ENCODE assay signal across 14 cellular contexts in the genomic region with DNA sequence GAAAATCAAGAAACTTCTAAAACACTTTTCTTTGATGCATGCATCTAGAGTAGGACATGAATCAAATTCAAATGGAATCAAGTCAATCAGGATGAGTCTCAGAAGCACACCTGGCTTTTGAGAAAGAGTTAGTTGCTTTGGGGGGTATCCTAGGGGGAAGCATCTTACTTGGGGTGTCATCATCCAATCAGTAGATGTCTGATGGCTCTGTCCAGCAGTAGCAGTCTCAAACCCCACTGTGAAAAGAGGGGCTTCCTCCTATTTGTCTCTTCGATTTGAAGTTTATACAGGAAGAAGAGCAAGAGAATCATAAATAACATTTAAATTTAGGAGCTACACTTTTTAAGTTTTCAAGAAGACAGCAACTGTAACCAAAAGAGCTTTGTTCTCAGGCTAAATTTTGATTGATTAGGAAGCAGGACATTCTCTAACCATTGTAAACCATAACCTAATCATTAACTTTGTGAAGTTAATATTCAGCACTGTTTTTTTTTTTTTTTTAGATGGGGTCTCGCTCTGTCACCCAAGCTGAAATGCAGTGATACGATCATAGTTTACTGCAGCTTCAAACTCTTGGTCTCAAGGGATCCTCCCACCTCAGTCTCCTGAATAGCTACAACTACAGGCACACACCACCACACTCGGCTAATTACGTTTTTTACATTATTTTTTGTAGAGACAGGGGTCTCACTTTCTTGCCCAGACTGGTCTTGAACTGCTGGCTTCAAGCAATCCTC.
DNase-seq lines count a peak whose midpoint lies in the region; ATAC-seq and TF ChIP-seq lines count a peak whose summit lies in the region.
"Had no signal": no experiment of that assay in that cellular context is flagged by ENCODE, and none has a peak within 500 bp of the region (broad histone marks: within the 10 kb centered on the region; RNA-seq: fewer than 3 reads in every experiment).

No MANE protein-coding gene starts in this region.

- H3K4me3 Mint-ChIP-seq in activated B cell treated with CpG ODN at 0.5 μM for 24 hours: no peak overlapping the region
- H3K4me3 Mint-ChIP-seq: memory B cell had no signal

- no peak overlapping the region for H3K27ac Mint-ChIP-seq in activated B cell treated with CpG ODN at 0.5 μM for 24 hours
- H3K27ac Mint-ChIP-seq: IgD-negative memory B cell, memory B cell had no signal

- POLR2A ChIA-PET in activated B cell treated with CpG ODN at 0.5 μM for 24 hours (lab: Charles Lee): interaction anchor here (1.1 kb wide), 1 partner anchor 70 kb away, joined by 3 read pairs; no protein-coding TSS in a partner anchor

- intact Hi-C loops in activated B cell treated with CpG ODN at 0.5 μM for 24 hours (cut with micrococcal nuclease): no loop called here

- CTCF ChIA-PET in activated B cell treated with CpG ODN at 0.5 μM for 24 hours (lab: Charles Lee): no interaction called here

- no peaks in the 10 kb centered on the region for H3K27me3 Mint-ChIP-seq in activated B cell treated with CpG ODN at 0.5 μM for 24 hours
- H3K27me3 Mint-ChIP-seq: memory B cell had no signal

- H3K27me3 ChIP-seq in foreskin keratinocyte: no peaks in the 10 kb centered on the region
- H3K27me3 ChIP-seq: esophagus squamous epithelium, SJCRH30 had no signal

- peak; percentile 85 for ATAC-seq in GM19397 (IDR thresholded peaks at IDR 0.05; ENCODE audit: unreplicated experiment)
- ATAC-seq in HG03060 (IDR thresholded peaks at IDR 0.05; ENCODE audit: low read depth, unreplicated experiment): peak; percentile 73
- peak; percentile 71 for ATAC-seq in activated B cell treated with CpG ODN at 0.5 μM for 24 hours (ENCODE audit: low read depth)
- no peak for ATAC-seq in foreskin keratinocyte

- no peaks in the 10 kb centered on the region for H3K9me3 Mint-ChIP-seq in activated B cell treated with CpG ODN at 0.5 μM for 24 hours
- H3K9me3 Mint-ChIP-seq: IgD-negative memory B cell, memory B cell had no signal

- TF ChIP-seq CTCF in 22Rv1 (IDR thresholded peaks at IDR 0.05) (no peak), activated B cell treated with CpG ODN at 0.5 μM for 24 hours (IDR thresholded peaks at IDR 0.05) (no peak), coronary artery (IDR thresholded peaks at IDR 0.05) (no peak), foreskin keratinocyte (conservative IDR thresholded peaks at IDR 0.05) (no peak)

- DNase-seq in activated B cell treated with CpG ODN at 0.5 μM for 24 hours: no peak
- no peak for DNase-seq in coronary artery (ENCODE audit: low spot score)
- no peak for DNase-seq in central memory CD4-positive, alpha-beta T cell
- no peak for DNase-seq in COLO668 (lab: John Stamatoyannopoulos, UW; ENCODE audit: unreplicated experiment)
- DNase-seq in foreskin keratinocyte: no peak
- DNase-seq: esophagus squamous epithelium; NCI-H774; stimulated activated CD4-positive, alpha-beta T cell treated with anti-CD3 and anti-CD28 coated beads, Interleukin-15, amount 100 ng/mL, for 24 hours had no signal

- no peak overlapping the region for H3K4me3 ChIP-seq in coronary artery
- H3K4me3 ChIP-seq: esophagus squamous epithelium had no signal

- H3K4me1 Mint-ChIP-seq in activated B cell treated with CpG ODN at 0.5 μM for 24 hours: peaks cover 19% of the 10 kb centered on the region

- H3K4me1 ChIP-seq in foreskin keratinocyte: no peaks in the 10 kb centered on the region
- H3K4me1 ChIP-seq: esophagus squamous epithelium, SJCRH30 had no signal

- H3K36me3 Mint-ChIP-seq in activated B cell treated with CpG ODN at 0.5 μM for 24 hours (ENCODE audit: low read depth): no peaks in the 10 kb centered on the region
- H3K36me3 Mint-ChIP-seq: memory B cell had no signal

- peak overlapping the region; percentile 37; the same call in 1 of the 2 replicates for H3K27ac ChIP-seq in 22Rv1
- H3K27ac ChIP-seq in coronary artery: no peak overlapping the region
- no peak overlapping the region for H3K27ac ChIP-seq in foreskin keratinocyte
- H3K27ac ChIP-seq: esophagus squamous epithelium had no signal
